Comparison of ENCODE assay signal across 9 cellular contexts in genomic region chr19:48511800-48512503, GRCh38. TPM values are rescaled to one million over a fixed set of nuclear protein-coding genes. Genes with fewer than 3 reads are reported as not detected.
DNase-seq lines count a peak whose midpoint lies in the region; ATAC-seq, FAIRE-seq and TF ChIP-seq lines count a peak whose summit lies in the region.
"Had no signal": no experiment of that assay in that cellular context is flagged by ENCODE, and none has a peak within 500 bp of the region (broad histone marks: within the 10 kb centered on the region; RNA-seq: fewer than 3 reads in every experiment).

Gene LMTK3 (minus strand): TSS chr19:48511835. CDS start chr19:48511576, 259 bp downstream.

- POLR2A ChIA-PET in activated naive CD8-positive, alpha-beta T cell treated with anti-CD3 and anti-CD28 coated beads, Interleukin-2, amount 10 ng/mL, durations not matched to agents 7 days and 5 days (lab: Charles Lee): no interaction called here

- H3K4me1 Mint-ChIP-seq in activated naive CD8-positive, alpha-beta T cell treated with anti-CD3 and anti-CD28 coated beads, Interleukin-2, amount 10 ng/mL, durations not matched to agents 7 days and 5 days: peaks cover 9% of the 10 kb centered on the region

- H3K36me3 ChIP-seq in kidney (ENCODE audit: control insufficient read depth in 1 of 2, insufficient read depth in 2 of 2, low read length in 2 of 2) (no peaks in the 10 kb centered on the region), sigmoid colon (no peaks in the 10 kb centered on the region)

- H3K9me3 ChIP-seq in kidney (ENCODE audit: control insufficient read depth in 1 of 2, low read length in 2 of 2) (no peaks in the 10 kb centered on the region), sigmoid colon (no peaks in the 10 kb centered on the region)

- H3K27ac ChIP-seq in kidney (ENCODE audit: low read depth in 2 of 2, low read length in 2 of 2) (no peak within 1 kb of the TSS), sigmoid colon (no peak within 1 kb of the TSS)

- no peak for DNase-seq in left cardiac atrium
- DNase-seq in Right ventricle myocardium inferior (ENCODE audit: missing footprints): no peak
- peak; percentile 18 to 44 for DNase-seq in SW 1271 (lab: John Stamatoyannopoulos, UW)
- DNase-seq in activated naive CD8-positive, alpha-beta T cell treated with anti-CD3 and anti-CD28 coated beads, Interleukin-2, amount 10 ng/mL, durations not matched to agents 7 days and 5 days: peak; percentile 74
- peak; percentile 82 for DNase-seq in kidney
- DNase-seq in stimulated activated CD8-positive, alpha-beta memory T cell treated with anti-CD3 and anti-CD28 coated beads, Interleukin-15, amount 100 ng/mL, for 4 hours (ENCODE audit: low read depth in 2 of 2): peak; percentile 54 to 59
- DNase-seq in sigmoid colon: no peak

- H3K4me1 ChIP-seq in kidney (ENCODE audit: control insufficient read depth in 1 of 2, insufficient read depth in 1 of 2, low read depth in 1 of 2, low read length in 2 of 2): peaks cover 2 to 7% of the 10 kb centered on the region in 2 donors
- H3K4me1 ChIP-seq in sigmoid colon: peaks cover 0 to 20% (median 15%) of the 10 kb centered on the region in 4 donors

- FAIRE-seq in kidney (lab: Jason Lieb, UNC): no peak

- peak within 1 kb of the TSS; percentile 79 for H3K27ac Mint-ChIP-seq in activated naive CD8-positive, alpha-beta T cell treated with anti-CD3 and anti-CD28 coated beads, Interleukin-2, amount 10 ng/mL, durations not matched to agents 7 days and 5 days

- intact Hi-C loops in left cardiac atrium (cut with DNase I) (no loop called here), Right ventricle myocardium inferior (cut with DNase I) (loop anchor here (5.0 kb wide), 1 partner anchor 60 kb away; no protein-coding TSS in a partner anchor), kidney (cut with DNase I) (no loop called here), sigmoid colon (cut with DNase I) (loop anchor here (5.0 kb wide), 1 partner anchor 55 kb away; no protein-coding TSS in a partner anchor)

- H3K4me3 ChIP-seq in kidney (ENCODE audit: low read length in 2 of 2) (peak within 1 kb of the TSS in 1 of 2 donors; percentile 48), sigmoid colon (peak within 1 kb of the TSS in 1 of 4 donors; percentile 15)

- H3K9ac ChIP-seq in kidney (ENCODE audit: low read length in 2 of 2): no peak within 1 kb of the TSS

- H3K9me3 Mint-ChIP-seq in activated naive CD8-positive, alpha-beta T cell treated with anti-CD3 and anti-CD28 coated beads, Interleukin-2, amount 10 ng/mL, durations not matched to agents 7 days and 5 days: no peaks in the 10 kb centered on the region

- peak within 1 kb of the TSS; percentile 88 for H3K4me3 Mint-ChIP-seq in activated naive CD8-positive, alpha-beta T cell treated with anti-CD3 and anti-CD28 coated beads, Interleukin-2, amount 10 ng/mL, durations not matched to agents 7 days and 5 days

- peak; percentile 2 to 38 for ATAC-seq in left cardiac atrium
- ATAC-seq in Right ventricle myocardium inferior: no peak
- ATAC-seq in activated naive CD8-positive, alpha-beta T cell treated with anti-CD3 and anti-CD28 coated beads, Interleukin-2, amount 10 ng/mL, durations not matched to agents 7 days and 5 days (ENCODE audit: low read depth): peak; percentile 46
- ATAC-seq in GM18858 (IDR thresholded peaks at IDR 0.05; ENCODE audit: unreplicated experiment): no peak

- no peaks in the 10 kb centered on the region for H3K27me3 Mint-ChIP-seq in activated naive CD8-positive, alpha-beta T cell treated with anti-CD3 and anti-CD28 coated beads, Interleukin-2, amount 10 ng/mL, durations not matched to agents 7 days and 5 days

- H3K27me3 ChIP-seq in sigmoid colon: peaks cover 18 to 43% (median 41%) of the 10 kb centered on the region in 3 donors

- no peaks in the 10 kb centered on the region for H3K36me3 Mint-ChIP-seq in activated naive CD8-positive, alpha-beta T cell treated with anti-CD3 and anti-CD28 coated beads, Interleukin-2, amount 10 ng/mL, durations not matched to agents 7 days and 5 days

- TF ChIP-seq EP300 in sigmoid colon (IDR thresholded peaks at IDR 0.05): no peak

- TF ChIP-seq CTCF in kidney (IDR thresholded peaks at IDR 0.05; ENCODE audit: borderline replicate concordance, extremely low read depth, insufficient read depth) (no peak), sigmoid colon (IDR thresholded peaks at IDR 0.05) (no peak)

- TF ChIP-seq POLR2A in sigmoid colon (IDR thresholded peaks at IDR 0.05): no peak

- WGBS in sigmoid colon, 2 donors: 11 to 13% methylated on average over 32 of the region's 32 CpGs

RNA-seq across cellular contexts. Expression of gene LMTK3, which starts in this region (rescaled TPM):
- total RNA-seq in left cardiac atrium (1 to 10 TPM; 2.0 to 2.9 TPM), Right ventricle myocardium inferior (0.70 TPM), kidney (8.4 TPM), sigmoid colon (1 to 10 TPM in 1 of 4 donors, under 1 TPM in 1, not detected in 2; 0.14 to 1.1 TPM)
- 10 to 100 TPM; 10.2 to 12.8 TPM for total RNA-seq in activated naive CD8-positive, alpha-beta T cell treated with anti-CD3 and anti-CD28 coated beads, Interleukin-2, amount 10 ng/mL, durations not matched to agents 7 days and 5 days
- polyA plus RNA-seq in kidney (ENCODE audit: insufficient read depth, low read depth, low replicate concordance) (4.2 TPM), sigmoid colon (1 to 10 TPM in 1 of 3 donors, under 1 TPM in 1, not detected in 1; 0.23 to 1.7 TPM)
- total RNA-seq: glomerular endothelial cell had no signal

Comparison
In these comparisons a context has a peak if more than half of its experiments do, and no peak if none do; other contexts are left out.
1. ATAC-seq: peak in left cardiac atrium (2 of 2) and activated naive CD8-positive, alpha-beta T cell treated with anti-CD3 and anti-CD28 coated beads, Interleukin-2, amount 10 ng/mL, durations not matched to agents 7 days and 5 days (single experiment); none in Right ventricle myocardium inferior (single experiment) and GM18858 (single experiment).
2. intact Hi-C loops: an anchor here in Right ventricle myocardium inferior (5.0 kb wide) and sigmoid colon (5.0 kb wide); none called in left cardiac atrium and kidney.
3. DNase-seq: peak in SW 1271 (2 of 2), activated naive CD8-positive, alpha-beta T cell treated with anti-CD3 and anti-CD28 coated beads, Interleukin-2, amount 10 ng/mL, durations not matched to agents 7 days and 5 days (single experiment), kidney (single experiment) and stimulated activated CD8-positive, alpha-beta memory T cell treated with anti-CD3 and anti-CD28 coated beads, Interleukin-15, amount 100 ng/mL, for 4 hours (2 of 2); none in left cardiac atrium (single experiment), Right ventricle myocardium inferior (single experiment) and sigmoid colon (single experiment).